12 cellular contexts compared by ENCODE assay signal in the genomic region with DNA sequence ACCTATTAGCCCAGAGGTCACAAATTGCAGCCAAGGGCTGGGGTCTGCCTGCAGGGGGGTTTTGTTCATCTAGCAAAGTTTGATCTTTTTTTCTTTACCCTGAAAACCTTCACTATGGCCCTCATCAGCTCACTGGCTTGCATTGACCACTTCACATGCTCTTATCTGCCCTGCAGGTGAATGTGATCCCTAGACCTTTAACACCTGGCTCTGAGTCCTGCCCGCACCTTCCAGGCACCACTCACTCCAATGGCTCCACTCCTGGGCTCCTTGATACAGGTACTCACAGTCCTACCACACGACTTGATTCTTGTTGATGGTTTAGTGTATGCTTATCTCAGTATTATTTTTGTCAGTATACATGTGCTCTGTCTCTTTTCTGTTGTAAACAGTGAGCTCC.
"Had no signal": no experiment of that assay in that cellular context is flagged by ENCODE, and none has a peak within 500 bp of the region (broad histone marks: within the 10 kb centered on the region; RNA-seq: fewer than 3 reads in every experiment).

No MANE protein-coding gene starts in this region.

- H3K9me3 ChIP-seq: suprapubic skin had no signal

- H3K36me3 ChIP-seq: left ventricle myocardium inferior, neural progenitor cell, suprapubic skin had no signal

- DNase-seq: activated CD4-positive, alpha-beta memory T cell treated with anti-CD3 and anti-CD28 coated beads, Interleukin-2, amount 10 ng/mL, durations not matched to agents 7 days and 5 days; activated CD4-positive, alpha-beta T cell treated with anti-CD3 and anti-CD28 coated beads for 36 hours; activated naive CD4-positive, alpha-beta T cell treated with anti-CD3 and anti-CD28 coated beads, Interleukin-2, amount 10 ng/mL, durations not matched to agents 7 days and 5 days; activated T-cell treated with anti-CD3 and anti-CD28 coated beads, Interleukin-2, amount 50 U/mL, for 24 hours; islet precursor cell; left ventricle myocardium inferior; stimulated activated CD4-positive, alpha-beta T cell treated with anti-CD3 and anti-CD28 coated beads, Interleukin-4, amount 100 ng/mL, for 24 hours; stimulated activated naive CD8-positive, alpha-beta T cell treated with anti-CD3 and anti-CD28 coated beads, Interleukin-15, Interleukin-2, amounts not matched to agents 100 U/mL and 50 U/mL, for 24 hours; T-helper 2 cell had no signal

- H3K27me3 ChIP-seq: neural progenitor cell, suprapubic skin had no signal

- H3K27ac ChIP-seq: left ventricle myocardium inferior, neural progenitor cell, suprapubic skin had no signal

- H2AFZ ChIP-seq: neural progenitor cell had no signal

- H3K4me3 ChIP-seq: left ventricle myocardium inferior, neural progenitor cell, suprapubic skin had no signal

- H3K4me2 ChIP-seq: neural progenitor cell had no signal

- ATAC-seq: activated CD4-positive, alpha-beta T cell treated with anti-CD3 and anti-CD28 coated beads for 36 hours; esophagus mucosa; stimulated activated naive CD8-positive, alpha-beta T cell treated with anti-CD3 and anti-CD28 coated beads, Interleukin-15, Interleukin-2, amounts not matched to agents 100 U/mL and 50 U/mL, for 24 hours had no signal

- H3K9ac ChIP-seq: neural progenitor cell had no signal
